Comparison of ENCODE assay signal across 2 cellular contexts in the genomic region with DNA sequence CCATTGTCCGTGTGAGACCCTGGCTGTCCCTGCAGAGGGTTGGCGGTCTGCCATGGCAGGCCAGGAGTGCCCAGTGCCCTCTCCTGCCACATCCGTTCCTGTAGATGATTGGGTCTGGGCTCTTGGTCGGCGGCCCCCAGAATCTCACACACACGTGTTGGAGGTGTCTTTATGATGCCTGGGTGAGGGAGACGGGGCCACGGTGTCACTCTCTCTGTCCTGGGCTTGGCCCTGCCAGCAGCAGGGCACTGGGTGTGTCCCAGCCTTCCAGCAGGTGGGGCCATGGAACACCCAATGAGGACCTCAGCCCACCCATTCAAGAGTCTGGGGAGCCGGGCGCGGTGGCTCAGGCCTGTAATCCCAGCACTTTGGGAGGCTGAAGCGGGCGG.
TF ChIP-seq lines count a peak whose summit lies in the region.

No MANE protein-coding gene starts in this region.

TF ChIP-seq in SK-N-SH, 30 proteins besides CTCF, POLR2A, EP300 and RAD21 (continued from another document):
- TF ChIP-seq, protein P1, sequence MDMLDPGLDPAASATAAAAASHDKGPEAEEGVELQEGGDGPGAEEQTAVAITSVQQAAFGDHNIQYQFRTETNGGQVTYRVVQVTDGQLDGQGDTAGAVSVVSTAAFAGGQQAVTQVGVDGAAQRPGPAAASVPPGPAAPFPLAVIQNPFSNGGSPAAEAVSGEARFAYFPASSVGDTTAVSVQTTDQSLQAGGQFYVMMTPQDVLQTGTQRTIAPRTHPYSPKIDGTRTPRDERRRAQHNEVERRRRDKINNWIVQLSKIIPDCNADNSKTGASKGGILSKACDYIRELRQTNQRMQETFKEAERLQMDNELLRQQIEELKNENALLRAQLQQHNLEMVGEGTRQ (IDR thresholded peaks at IDR 0.05; ENCODE audit: borderline replicate concordance, low read depth, low read length), result no peak
- no peak for TF ChIP-seq JUND (IDR thresholded peaks at IDR 0.05)

TF ChIP-seq in SK-N-SH treated with all-trans-retinoic acid at 6 μM for 48 hours, 23 proteins besides CTCF, POLR2A, EP300 and RAD21 (continued from another document):
- TF ChIP-seq, protein P2, sequence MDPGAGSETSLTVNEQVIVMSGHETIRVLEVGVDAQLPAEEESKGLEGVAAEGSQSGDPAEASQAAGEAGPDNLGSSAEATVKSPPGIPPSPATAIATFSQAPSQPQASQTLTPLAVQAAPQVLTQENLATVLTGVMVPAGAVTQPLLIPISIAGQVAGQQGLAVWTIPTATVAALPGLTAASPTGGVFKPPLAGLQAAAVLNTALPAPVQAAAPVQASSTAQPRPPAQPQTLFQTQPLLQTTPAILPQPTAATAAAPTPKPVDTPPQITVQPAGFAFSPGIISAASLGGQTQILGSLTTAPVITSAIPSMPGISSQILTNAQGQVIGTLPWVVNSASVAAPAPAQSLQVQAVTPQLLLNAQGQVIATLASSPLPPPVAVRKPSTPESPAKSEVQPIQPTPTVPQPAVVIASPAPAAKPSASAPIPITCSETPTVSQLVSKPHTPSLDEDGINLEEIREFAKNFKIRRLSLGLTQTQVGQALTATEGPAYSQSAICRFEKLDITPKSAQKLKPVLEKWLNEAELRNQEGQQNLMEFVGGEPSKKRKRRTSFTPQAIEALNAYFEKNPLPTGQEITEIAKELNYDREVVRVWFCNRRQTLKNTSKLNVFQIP (CRISPR knock-in tag; IDR thresholded peaks at IDR 0.05; ENCODE audit: borderline replicate concordance, low read depth), result no peak
- TF ChIP-seq TCF4 (CRISPR knock-in tag; IDR thresholded peaks at IDR 0.05; ENCODE audit: borderline replicate concordance) (no peak), ZNF70 (CRISPR knock-in tag; IDR thresholded peaks at IDR 0.05) (no peak), ZC3H10 (CRISPR knock-in tag; IDR thresholded peaks at IDR 0.05) (no peak), OSR1 (CRISPR knock-in tag; IDR thresholded peaks at IDR 0.05) (no peak), ZNF8 (CRISPR knock-in tag; IDR thresholded peaks at IDR 0.05) (no peak), ZFP30 (CRISPR knock-in tag; IDR thresholded peaks at IDR 0.05) (no peak), GLIS3 (CRISPR knock-in tag; IDR thresholded peaks at IDR 0.05) (no peak), ESRRG (CRISPR knock-in tag; IDR thresholded peaks at IDR 0.05) (no peak)
- TF ChIP-seq, protein P3, sequence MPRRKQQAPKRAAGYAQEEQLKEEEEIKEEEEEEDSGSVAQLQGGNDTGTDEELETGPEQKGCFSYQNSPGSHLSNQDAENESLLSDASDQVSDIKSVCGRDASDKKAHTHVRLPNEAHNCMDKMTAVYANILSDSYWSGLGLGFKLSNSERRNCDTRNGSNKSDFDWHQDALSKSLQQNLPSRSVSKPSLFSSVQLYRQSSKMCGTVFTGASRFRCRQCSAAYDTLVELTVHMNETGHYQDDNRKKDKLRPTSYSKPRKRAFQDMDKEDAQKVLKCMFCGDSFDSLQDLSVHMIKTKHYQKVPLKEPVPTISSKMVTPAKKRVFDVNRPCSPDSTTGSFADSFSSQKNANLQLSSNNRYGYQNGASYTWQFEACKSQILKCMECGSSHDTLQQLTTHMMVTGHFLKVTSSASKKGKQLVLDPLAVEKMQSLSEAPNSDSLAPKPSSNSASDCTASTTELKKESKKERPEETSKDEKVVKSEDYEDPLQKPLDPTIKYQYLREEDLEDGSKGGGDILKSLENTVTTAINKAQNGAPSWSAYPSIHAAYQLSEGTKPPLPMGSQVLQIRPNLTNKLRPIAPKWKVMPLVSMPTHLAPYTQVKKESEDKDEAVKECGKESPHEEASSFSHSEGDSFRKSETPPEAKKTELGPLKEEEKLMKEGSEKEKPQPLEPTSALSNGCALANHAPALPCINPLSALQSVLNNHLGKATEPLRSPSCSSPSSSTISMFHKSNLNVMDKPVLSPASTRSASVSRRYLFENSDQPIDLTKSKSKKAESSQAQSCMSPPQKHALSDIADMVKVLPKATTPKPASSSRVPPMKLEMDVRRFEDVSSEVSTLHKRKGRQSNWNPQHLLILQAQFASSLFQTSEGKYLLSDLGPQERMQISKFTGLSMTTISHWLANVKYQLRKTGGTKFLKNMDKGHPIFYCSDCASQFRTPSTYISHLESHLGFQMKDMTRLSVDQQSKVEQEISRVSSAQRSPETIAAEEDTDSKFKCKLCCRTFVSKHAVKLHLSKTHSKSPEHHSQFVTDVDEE (CRISPR knock-in tag; IDR thresholded peaks at IDR 0.05), result no peak
